ENCODE assay signal across 22 cellular contexts in the genomic region with DNA sequence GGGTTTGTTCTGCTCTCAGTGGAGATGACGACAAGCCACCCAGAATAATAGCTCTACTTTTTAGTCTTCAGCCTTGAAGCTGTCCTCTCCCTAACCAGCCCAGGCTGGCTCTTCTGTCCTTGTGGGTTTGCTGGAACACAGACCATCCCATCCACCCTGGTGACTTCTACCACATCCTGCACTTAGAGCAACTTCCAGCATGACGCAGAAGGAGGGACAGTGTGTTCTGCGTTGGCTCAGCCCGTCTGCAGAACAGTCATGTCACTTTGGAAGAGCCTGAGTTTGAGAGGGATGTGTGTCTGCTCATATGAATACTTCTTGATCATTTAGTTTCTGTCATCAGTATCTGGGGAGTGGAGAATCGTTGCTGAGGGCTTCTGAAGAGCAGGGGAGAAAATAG.
A peak's percentile ranks its signal among the peaks of the same experiment; 100 is the strongest.
DNase-seq lines count a peak whose midpoint lies in the region; ATAC-seq and TF ChIP-seq lines count a peak whose summit lies in the region.
"Had no signal": no experiment of that assay in that cellular context is flagged by ENCODE, and none has a peak within 500 bp of the region (broad histone marks: within the 10 kb centered on the region; RNA-seq: fewer than 3 reads in every experiment).

No MANE protein-coding gene starts in this region.

- H3K27ac ChIP-seq in GM23248 (peak overlapping the region; percentile 63), spleen (peak overlapping the region in 7 of 8 donors; percentile 17 to 84 (median 64)), upper lobe of left lung (no peak overlapping the region)
- H3K27ac ChIP-seq: foreskin keratinocyte, ovary, testis had no signal

- H3K27me3 ChIP-seq in GM23248 (replicated peaks; ENCODE audit: insufficient read depth) = no peaks in the 10 kb centered on the region
- H3K27me3 ChIP-seq in adipocyte (replicated peaks; ENCODE audit: control insufficient read depth, insufficient read depth, low read length) = no peaks in the 10 kb centered on the region
- H3K27me3 ChIP-seq in spleen (replicated peaks in 1 of 7) = no peaks in the 10 kb centered on the region
- no peaks in the 10 kb centered on the region for H3K27me3 ChIP-seq in upper lobe of left lung
- H3K27me3 ChIP-seq: foreskin keratinocyte, MG63, ovary, testis had no signal

- H3K4me3 ChIP-seq in GM23248 (no peak overlapping the region), adipocyte (ENCODE audit: low read length) (no peak overlapping the region), spleen (no peak overlapping the region), upper lobe of left lung (no peak overlapping the region)
- H3K4me3 ChIP-seq: MG63, ovary, smooth muscle cell, testis had no signal

- H3K36me3 Mint-ChIP-seq in progenitor cell of endocrine pancreas (ENCODE audit: insufficient read depth) = peaks cover 2% of the 10 kb centered on the region

- peaks cover 27% of the 10 kb centered on the region for H3F3A ChIP-seq in GM23248 (ENCODE audit: insufficient read depth)

- ATAC-seq in left cardiac atrium (peak; percentile 44 to 45), upper lobe of left lung (ENCODE audit: low FRiP score in 2 of 2) (no peak)
- ATAC-seq: foreskin keratinocyte had no signal

- H3K4me1 ChIP-seq in GM23248 (ENCODE audit: insufficient read depth) (peaks cover 38% of the 10 kb centered on the region), adipocyte (ENCODE audit: control insufficient read depth, insufficient read depth, low read length) (no peaks in the 10 kb centered on the region), spleen (peaks cover 10 to 58% (median 39%) of the 10 kb centered on the region in 6 donors), upper lobe of left lung (peaks cover 0 to 11% (median 0%) of the 10 kb centered on the region in 4 donors)
- H3K4me1 ChIP-seq: foreskin keratinocyte, testis had no signal

- no peak overlapping the region for H3K4me3 Mint-ChIP-seq in progenitor cell of endocrine pancreas (ENCODE audit: low read depth)
- H3K4me3 Mint-ChIP-seq: activated CD4-positive, alpha-beta T cell treated with anti-CD3 and anti-CD28 coated beads, Interleukin-2, amount 10 ng/mL, durations not matched to agents 7 days and 5 days; endodermal cell had no signal

- WGBS in GM23248 (ENCODE audit: low coverage in 1 of 2, low lambda C conversion rate in 2 of 2, missing lambda C conversion rate in 2 of 2), 2 experiments = 9 to 17% methylated on average over 5 of the region's 5 CpGs
- WGBS in spleen, 5 donors = 46 to 69% (median 52%) methylated on average over 5 of the region's 5 CpGs
- 81 to 83% methylated on average over 5 of the region's 5 CpGs for WGBS in upper lobe of left lung, 2 donors

- peak; percentile 86 for DNase-seq in GM23248
- DNase-seq in adipocyte (ENCODE audit: low read depth) = peak; percentile 24
- DNase-seq in left cardiac atrium = no peak
- peak; percentile 77 for DNase-seq in spleen
- DNase-seq in progenitor cell of endocrine pancreas (ENCODE audit: low spot score, unreplicated experiment) = no peak
- DNase-seq in stimulated activated CD4-positive, alpha-beta T cell treated with anti-CD3 and anti-CD28 coated beads, Interleukin-2, amount 100 ng/mL, for 24 hours = no peak
- DNase-seq in dedifferentiated amniotic fluid mesenchymal stem cell (ENCODE audit: extremely low spot score) = no peak
- DNase-seq in upper lobe of left lung = no peak
- DNase-seq: activated CD4-positive, alpha-beta T cell treated with anti-CD3 and anti-CD28 coated beads, Interleukin-2, amount 10 ng/mL, durations not matched to agents 7 days and 5 days; activated CD8-positive, alpha-beta memory T cell treated with anti-CD3 and anti-CD28 coated beads, Interleukin-2, amount 50 U/mL, for 48 hours; activated naive CD4-positive, alpha-beta T cell; anterior cingulate cortex; C1 segment of cervical spinal cord; endodermal cell; foreskin keratinocyte; MG63; NCI-H187; NCI-H2227 treated with DMSO at 0.1 percent for 48 hours; ovary; SK-N-SH; testis had no signal

- H3K4me1 Mint-ChIP-seq in progenitor cell of endocrine pancreas (ENCODE audit: low read depth) = no peaks in the 10 kb centered on the region
- H3K4me1 Mint-ChIP-seq: activated CD4-positive, alpha-beta T cell treated with anti-CD3 and anti-CD28 coated beads, Interleukin-2, amount 10 ng/mL, durations not matched to agents 7 days and 5 days had no signal

- peaks cover 13% of the 10 kb centered on the region for H3K27me3 Mint-ChIP-seq in progenitor cell of endocrine pancreas
- H3K27me3 Mint-ChIP-seq: activated CD4-positive, alpha-beta T cell treated with anti-CD3 and anti-CD28 coated beads, Interleukin-2, amount 10 ng/mL, durations not matched to agents 7 days and 5 days had no signal

- H3K9me3 Mint-ChIP-seq in progenitor cell of endocrine pancreas (ENCODE audit: low read depth) = peaks cover 3% of the 10 kb centered on the region

- intact Hi-C loops in left cardiac atrium (cut with DNase I) (no loop called here), spleen (cut with DNase I; ENCODE audit: low total_unique reads) (no loop called here)

- peak overlapping the region; percentile 58 for H3K4me2 ChIP-seq in GM23248 (ENCODE audit: unreplicated experiment)
- H3K4me2 ChIP-seq: SK-N-SH, smooth muscle cell had no signal

- no peak overlapping the region for H2AFZ ChIP-seq in GM23248

- no peak for TF ChIP-seq POLR2A in spleen (IDR thresholded peaks at IDR 0.05)
- TF ChIP-seq POLR2A in upper lobe of left lung (IDR thresholded peaks at IDR 0.05) = no peak

- H3K9ac ChIP-seq in GM23248 (peak overlapping the region; percentile 39), adipocyte (ENCODE audit: low read length) (no peak overlapping the region)
- H3K9ac ChIP-seq: SK-N-SH had no signal

- no peaks in the 10 kb centered on the region for H3K9me2 ChIP-seq in GM23248 (ENCODE audit: insufficient read depth)
- H3K9me2 ChIP-seq: SK-N-SH had no signal

- no peak overlapping the region for H3K27ac Mint-ChIP-seq in progenitor cell of endocrine pancreas
- H3K27ac Mint-ChIP-seq: activated CD4-positive, alpha-beta T cell treated with anti-CD3 and anti-CD28 coated beads, Interleukin-2, amount 10 ng/mL, durations not matched to agents 7 days and 5 days; endodermal cell had no signal

- TF ChIP-seq CTCF in spleen (IDR thresholded peaks at IDR 0.05 in 8 of 11, conservative IDR thresholded peaks at IDR 0.05 in 3 of 11) (no peak), progenitor cell of endocrine pancreas (IDR thresholded peaks at IDR 0.05; ENCODE audit: unreplicated experiment) (no peak), upper lobe of left lung (IDR thresholded peaks at IDR 0.05) (no peak)

- H3K79me2 ChIP-seq in GM23248 (ENCODE audit: insufficient read depth) = peaks cover 61% of the 10 kb centered on the region

- no peaks in the 10 kb centered on the region for H4K20me1 ChIP-seq in GM23248 (ENCODE audit: insufficient read depth)

- TF ChIP-seq EP300 in upper lobe of left lung (IDR thresholded peaks at IDR 0.05) = peak in 1 of 4 donors; percentile 18

- in situ Hi-C loops in GM23248 (cut with MboI) = no loop called here

- H3K9me3 ChIP-seq in GM23248 (ENCODE audit: low read depth) (no peaks in the 10 kb centered on the region), adipocyte (ENCODE audit: control insufficient read depth, low read length) (no peaks in the 10 kb centered on the region), spleen (peaks cover 0 to 2% (median 0%) of the 10 kb centered on the region in 8 donors), upper lobe of left lung (no peaks in the 10 kb centered on the region)
- H3K9me3 ChIP-seq: MG63, ovary, SK-N-SH, testis had no signal

- no peaks in the 10 kb centered on the region for H3K36me3 ChIP-seq in GM23248 (ENCODE audit: low read depth)
- H3K36me3 ChIP-seq in adipocyte (ENCODE audit: control insufficient read depth, insufficient read depth, low read length, severe bottlenecking) = no peaks in the 10 kb centered on the region
- no peaks in the 10 kb centered on the region for H3K36me3 ChIP-seq in spleen
- H3K36me3 ChIP-seq in upper lobe of left lung = no peaks in the 10 kb centered on the region
- H3K36me3 ChIP-seq: MG63, ovary had no signal

Comparison
In these comparisons a context has a peak if more than half of its experiments do, and no peak if none do; other contexts are left out.
1. DNase-seq: peak in GM23248 (single experiment), adipocyte (single experiment) and spleen (single experiment); none in left cardiac atrium (single experiment), progenitor cell of endocrine pancreas (single experiment), stimulated activated CD4-positive, alpha-beta T cell treated with anti-CD3 and anti-CD28 coated beads, Interleukin-2, amount 100 ng/mL, for 24 hours (0 of 2), dedifferentiated amniotic fluid mesenchymal stem cell (single experiment) and upper lobe of left lung (0 of 2).
2. H3K27ac ChIP-seq: peak in GM23248 (single experiment) and spleen (7 of 8); none in upper lobe of left lung (0 of 4).
3. ATAC-seq: peak in left cardiac atrium (2 of 2); none in upper lobe of left lung (0 of 2).